Comparison of ENCODE assay signal across 19 cellular contexts in the genomic region with DNA sequence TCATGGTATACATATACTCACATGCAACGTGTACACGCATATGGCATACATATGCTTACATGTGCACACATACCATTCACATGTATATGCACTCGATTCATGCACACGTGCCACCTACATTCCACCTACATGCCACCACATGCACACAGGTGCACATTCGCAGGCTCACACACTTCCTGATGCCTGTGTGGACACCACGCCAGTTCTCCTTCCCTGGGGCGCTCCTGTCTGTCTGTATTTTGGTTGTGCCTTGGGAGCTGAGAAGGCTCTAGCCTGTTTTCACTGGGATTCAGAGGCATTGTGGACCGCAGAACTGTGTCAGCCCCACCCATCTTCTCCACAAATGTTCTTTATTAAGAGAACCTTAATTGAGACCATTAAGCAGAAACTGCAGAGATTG.
"Had no signal": no experiment of that assay in that cellular context is flagged by ENCODE, and none has a peak within 500 bp of the region (broad histone marks: within the 10 kb centered on the region; RNA-seq: fewer than 3 reads in every experiment).

No MANE protein-coding gene starts in this region.

- H3K27ac ChIP-seq: ascending aorta, breast epithelium, esophagus muscularis mucosa, neutrophil, right atrium auricular region had no signal

- H3K4me3 Mint-ChIP-seq: activated naive CD8-positive, alpha-beta T cell treated with anti-CD3 and anti-CD28 coated beads, Interleukin-2, amount 50 U/mL, for 24 hours; naive B cell had no signal

- H3K27ac Mint-ChIP-seq: activated naive CD8-positive, alpha-beta T cell treated with anti-CD3 and anti-CD28 coated beads, Interleukin-2, amount 50 U/mL, for 24 hours; naive B cell had no signal

- H3K27me3 Mint-ChIP-seq: activated naive CD8-positive, alpha-beta T cell treated with anti-CD3 and anti-CD28 coated beads, Interleukin-2, amount 50 U/mL, for 24 hours had no signal

- H3K36me3 ChIP-seq: ascending aorta, breast epithelium, esophagus muscularis mucosa, neutrophil, right atrium auricular region had no signal

- H3K4me1 ChIP-seq: breast epithelium had no signal

- H3K4me1 Mint-ChIP-seq: activated naive CD8-positive, alpha-beta T cell treated with anti-CD3 and anti-CD28 coated beads, Interleukin-2, amount 50 U/mL, for 24 hours had no signal

- DNase-seq: activated CD4-positive, alpha-beta T cell treated with anti-CD3 and anti-CD28 coated beads, Interleukin-2, amount 50 U/mL, for 1 hour; activated naive CD4-positive, alpha-beta T cell; activated naive CD8-positive, alpha-beta T cell treated with anti-CD3 and anti-CD28 coated beads, Interleukin-2, amount 50 U/mL, for 24 hours; activated T-cell treated with anti-CD3 and anti-CD28 coated beads for 4 hours; hypothalamus; naive B cell; stimulated activated CD4-positive, alpha-beta T cell treated with anti-CD3 and anti-CD28 coated beads, Interleukin-4, amount 100 ng/mL, for 4 hours; stimulated activated CD8-positive, alpha-beta memory T cell treated with anti-CD3 and anti-CD28 coated beads, Interleukin-4, amount 100 ng/mL, for 48 hours; stimulated activated naive CD4-positive, alpha-beta T cell treated with Interleukin-2 at 50 U/mL for 16 hours; substantia nigra; trophoblast cell had no signal

- ATAC-seq: activated CD4-positive, CD25-positive, alpha-beta regulatory T cell treated with anti-CD3 and anti-CD28 coated beads, Interleukin-2, amount 50 U/mL, for 24 hours; activated naive CD8-positive, alpha-beta T cell treated with anti-CD3 and anti-CD28 coated beads, Interleukin-2, amount 50 U/mL, for 24 hours had no signal

- H3K9me3 Mint-ChIP-seq: activated naive CD8-positive, alpha-beta T cell treated with anti-CD3 and anti-CD28 coated beads, Interleukin-2, amount 50 U/mL, for 24 hours; naive B cell had no signal

- H3K27me3 ChIP-seq: ascending aorta, breast epithelium, esophagus muscularis mucosa, neutrophil, right atrium auricular region had no signal

- H3K4me3 ChIP-seq: ascending aorta, breast epithelium, esophagus muscularis mucosa, lung, right atrium auricular region, smooth muscle cell had no signal

- H3K36me3 Mint-ChIP-seq: naive B cell had no signal

- H3K9me3 ChIP-seq: ascending aorta, breast epithelium, esophagus muscularis mucosa, neutrophil, right atrium auricular region had no signal
